8 cellular contexts compared by ENCODE assay signal in the genomic region with DNA sequence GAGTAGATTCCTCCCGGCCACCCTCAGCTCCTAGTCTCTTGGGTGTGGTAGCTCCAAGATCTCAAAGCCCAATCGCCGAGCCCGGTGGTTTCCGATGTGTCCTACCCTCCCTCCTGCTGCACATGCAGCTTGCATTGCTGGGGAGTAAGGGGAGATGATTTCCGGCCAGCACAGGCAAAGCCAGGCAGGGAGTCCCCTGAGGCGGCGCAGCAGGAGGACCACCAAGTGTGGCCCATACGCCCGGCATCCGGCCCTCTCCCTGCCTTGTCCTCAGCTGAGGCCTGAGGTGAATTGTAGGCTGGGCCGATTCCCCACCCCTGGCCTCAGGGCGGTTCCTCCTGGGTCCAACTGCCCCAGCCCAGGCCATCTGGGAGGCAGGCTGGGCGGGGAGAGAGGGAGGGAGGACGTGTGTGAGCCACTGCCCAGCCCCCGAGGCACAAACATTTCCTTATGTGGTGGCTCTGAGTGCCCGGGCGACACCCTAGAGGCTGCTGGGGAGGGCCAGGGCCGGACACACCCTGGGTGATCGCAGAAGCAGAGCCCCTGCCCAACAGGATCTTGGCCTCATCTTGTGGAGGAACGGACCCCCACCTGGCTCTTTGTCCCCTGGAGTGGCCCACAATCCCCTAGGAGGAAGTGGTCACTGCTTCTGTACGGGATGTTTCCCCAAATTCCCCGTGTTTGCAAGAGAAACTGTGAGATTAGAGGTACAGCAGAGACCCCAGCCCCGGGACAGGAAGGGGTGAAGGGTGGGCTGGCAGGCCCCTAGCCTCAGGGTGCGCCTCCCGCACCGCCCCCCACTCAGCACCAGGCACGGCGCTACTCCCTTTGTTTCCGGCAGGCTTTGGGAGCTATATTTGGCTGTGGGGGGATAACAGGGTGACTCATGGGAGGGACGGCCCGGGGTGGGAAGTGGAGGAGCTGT. TPM values are rescaled to one million over a fixed set of nuclear protein-coding genes. Genes with fewer than 3 reads are reported as not detected.
DNase-seq lines count a peak whose midpoint lies in the region; ATAC-seq and TF ChIP-seq lines count a peak whose summit lies in the region.

No MANE protein-coding gene starts in this region.

- TF ChIP-seq CTCF in PC-3 (conservative IDR thresholded peaks at IDR 0.05; ENCODE audit: low read depth, low read length) (no peak), lung (IDR thresholded peaks at IDR 0.05; ENCODE audit: control extremely low read depth, extremely low read depth) (no peak), thoracic aorta (IDR thresholded peaks at IDR 0.05) (peak; percentile 17)

- H3K36me3 ChIP-seq in BLaER1, result no peaks in the 10 kb centered on the region
- no peaks in the 10 kb centered on the region for H3K36me3 ChIP-seq in PC-3 (ENCODE audit: low read depth, low read length)
- H3K36me3 ChIP-seq in ectodermal cell (ENCODE audit: control insufficient read depth, insufficient read depth, low read length), result no peaks in the 10 kb centered on the region
- no peaks in the 10 kb centered on the region for H3K36me3 ChIP-seq in lung (ENCODE audit: control insufficient read depth in 2 of 2, insufficient read depth in 2 of 2, low read length in 2 of 2)
- no peaks in the 10 kb centered on the region for H3K36me3 ChIP-seq in thoracic aorta

- in situ Hi-C loops in GM18951 (cut with MboI; ENCODE audit: low sequenced_read_pairs, unreplicated experiment), result loop anchor here (10.0 kb wide), 1 partner anchor 52 kb away; no protein-coding TSS in a partner anchor

- TF ChIP-seq POLR2A in GM18951 (IDR thresholded peaks at IDR 0.05; ENCODE audit: extremely low read depth, insufficient read depth, insufficient read length), result peak; percentile 85

- no peaks in the 10 kb centered on the region for H3K79me2 ChIP-seq in PC-3 (ENCODE audit: low read length)

- H3K27ac ChIP-seq in BLaER1 (peak overlapping the region; percentile 98), PC-3 (ENCODE audit: low read length) (peak overlapping the region; percentile 93), ectodermal cell (ENCODE audit: insufficient read depth, low read depth, low read length, poor library complexity, severe bottlenecking) (peak overlapping the region; percentile 83), lung (ENCODE audit: low read depth in 1 of 2, low read length in 1 of 2) (peak overlapping the region; percentile 99 to 100), thoracic aorta (peak overlapping the region; percentile 99 to 100)

- H3K9ac ChIP-seq in BLaER1 (peak overlapping the region; percentile 87), PC-3 (ENCODE audit: low read length) (peak overlapping the region; percentile 95)

- H3K4me3 ChIP-seq in BLaER1 (peak overlapping the region; percentile 64), PC-3 (ENCODE audit: low read length) (peak overlapping the region; percentile 62), ectodermal cell (ENCODE audit: insufficient read depth, low read depth, low read length) (peak overlapping the region; percentile 30), lung (peak overlapping the region; percentile 37), thoracic aorta (peak overlapping the region; percentile 75)

- CTCF ChIA-PET in PC-3 (lab: Charles Lee), result interaction anchor here (2.1 kb wide), 1 partner anchor 11 kb away, joined by 7 read pairs; no protein-coding TSS in a partner anchor

- ATAC-seq in HG03159 (IDR thresholded peaks at IDR 0.05; ENCODE audit: unreplicated experiment), result peak; percentile 27
- peak; percentile 79 for ATAC-seq in PC-3
- ATAC-seq in lung (ENCODE audit: insufficient read depth, low FRiP score), result peak; percentile 83
- peak; percentile 67 for ATAC-seq in thoracic aorta (ENCODE audit: insufficient number of reproducible peaks, low FRiP score, low read depth)

- peaks cover 94% of the 10 kb centered on the region for H3K4me1 ChIP-seq in BLaER1
- H3K4me1 ChIP-seq in PC-3 (ENCODE audit: insufficient read depth, low read length), result peaks cover 29% of the 10 kb centered on the region
- peaks cover 11% of the 10 kb centered on the region for H3K4me1 ChIP-seq in ectodermal cell (ENCODE audit: control insufficient read depth, insufficient read depth, low read length)
- peaks cover 0 to 12% of the 10 kb centered on the region in 2 donors for H3K4me1 ChIP-seq in lung (ENCODE audit: control insufficient read depth in 2 of 2, insufficient read depth in 2 of 2, low read length in 2 of 2)
- peaks cover 20 to 36% of the 10 kb centered on the region in 2 donors for H3K4me1 ChIP-seq in thoracic aorta (ENCODE audit: control insufficient read depth in 1 of 2, low read depth in 2 of 2)

- TSS peak; percentile 85 for BruUV-seq in PC-3 (replicated peaks; lab: Mats Ljungman, UMichigan)

- DNase-seq in PC-3 (peak; percentile 91), lung (ENCODE audit: low spot score) (peak; percentile 95), thoracic aorta (ENCODE audit: low spot score) (peak; percentile 92), GM19238 (ENCODE audit: insufficient read length, low spot score) (no peak)

- 4 to 5% methylated on average over 32 of the region's 32 CpGs for WGBS in ectodermal cell, 2 experiments
- WGBS in lung, 2 donors, result 4 to 8% methylated on average over 24 to 32 of the region's 32 CpGs

- H3K4me2 ChIP-seq in BLaER1, result peak overlapping the region; percentile 95
- peak overlapping the region; percentile 91 for H3K4me2 ChIP-seq in PC-3 (ENCODE audit: low read length)

- H4K20me1 ChIP-seq in BLaER1, result no peaks in the 10 kb centered on the region
- no peaks in the 10 kb centered on the region for H4K20me1 ChIP-seq in PC-3 (ENCODE audit: low read length)

- intact Hi-C loops in PC-3 (cut with micrococcal nuclease), result loop anchor here (1.0 kb wide), 1 partner anchor 9 kb away; no protein-coding TSS in a partner anchor

- H3K9me2 ChIP-seq in PC-3 (replicated peaks; ENCODE audit: low read length), result no peaks in the 10 kb centered on the region

- H3K9me3 ChIP-seq in BLaER1 (no peaks in the 10 kb centered on the region), PC-3 (ENCODE audit: low read length) (no peaks in the 10 kb centered on the region), ectodermal cell (ENCODE audit: control insufficient read depth, low read length) (no peaks in the 10 kb centered on the region), lung (ENCODE audit: control insufficient read depth in 2 of 2, insufficient read depth in 1 of 2, low read length in 1 of 2) (no peaks in the 10 kb centered on the region), thoracic aorta (no peaks in the 10 kb centered on the region)

- peak overlapping the region; percentile 73 for H2AFZ ChIP-seq in PC-3 (ENCODE audit: low read length)

- H3K27me3 ChIP-seq in BLaER1, result no peaks in the 10 kb centered on the region
- no peaks in the 10 kb centered on the region for H3K27me3 ChIP-seq in PC-3 (ENCODE audit: low read length)
- H3K27me3 ChIP-seq in ectodermal cell (ENCODE audit: control insufficient read depth, insufficient read depth, low read length, poor library complexity, severe bottlenecking), result no peaks in the 10 kb centered on the region
- H3K27me3 ChIP-seq in lung (ENCODE audit: control insufficient read depth, insufficient read depth), result no peaks in the 10 kb centered on the region
- no peaks in the 10 kb centered on the region for H3K27me3 ChIP-seq in thoracic aorta (replicated peaks; ENCODE audit: insufficient read depth)

- POLR2A ChIA-PET in PC-3 (lab: Charles Lee; ENCODE audit: unreplicated experiment), result interaction anchor here (0.6 to 1.1 kb wide), 3 partner anchors 52 to 881 kb away, joined by 3 to 6 read pairs (median 6); no protein-coding TSS in a partner anchor

- H3F3A ChIP-seq in PC-3 (ENCODE audit: low read length, unreplicated experiment), result no peaks in the 10 kb centered on the region

RNA-seq across cellular contexts. Expression of a gene that starts 41.9 kb away (rescaled TPM):
- 1,625 and 2,032 TPM in 2 replicates for total RNA-seq in PC-3 (2014; rRNA removed)
- polyA plus RNA-seq in ectodermal cell (2013, experiment 1 of 4), result 2,543 TPM
- 2,084 TPM for polyA plus RNA-seq in ectodermal cell (2013, experiment 2 of 4)
- polyA plus RNA-seq in ectodermal cell (2013, experiment 3 of 4), result 1,855 TPM
- polyA plus RNA-seq in ectodermal cell (2013, experiment 4 of 4), result 1,983 TPM
- 100 to 1,000 TPM; 755 to 925 TPM for total RNA-seq in lung
- polyA plus RNA-seq in lung, result 1,000 to 10,000 TPM; 1,633 to 1,655 TPM
- 1,000 to 10,000 TPM in 1 of 2 donors, 100 to 1,000 TPM in 1; 700 to 1,022 TPM for total RNA-seq in thoracic aorta

Comparison
In these comparisons a context has a peak if more than half of its experiments do, and no peak if none do; other contexts are left out.
1. ATAC-seq: peak in every context shown above with its lines; median percentile 83 in lung; 79 in PC-3; 67 in thoracic aorta; 27 in HG03159.